31 cellular contexts compared by ENCODE assay signal in the genomic region with DNA sequence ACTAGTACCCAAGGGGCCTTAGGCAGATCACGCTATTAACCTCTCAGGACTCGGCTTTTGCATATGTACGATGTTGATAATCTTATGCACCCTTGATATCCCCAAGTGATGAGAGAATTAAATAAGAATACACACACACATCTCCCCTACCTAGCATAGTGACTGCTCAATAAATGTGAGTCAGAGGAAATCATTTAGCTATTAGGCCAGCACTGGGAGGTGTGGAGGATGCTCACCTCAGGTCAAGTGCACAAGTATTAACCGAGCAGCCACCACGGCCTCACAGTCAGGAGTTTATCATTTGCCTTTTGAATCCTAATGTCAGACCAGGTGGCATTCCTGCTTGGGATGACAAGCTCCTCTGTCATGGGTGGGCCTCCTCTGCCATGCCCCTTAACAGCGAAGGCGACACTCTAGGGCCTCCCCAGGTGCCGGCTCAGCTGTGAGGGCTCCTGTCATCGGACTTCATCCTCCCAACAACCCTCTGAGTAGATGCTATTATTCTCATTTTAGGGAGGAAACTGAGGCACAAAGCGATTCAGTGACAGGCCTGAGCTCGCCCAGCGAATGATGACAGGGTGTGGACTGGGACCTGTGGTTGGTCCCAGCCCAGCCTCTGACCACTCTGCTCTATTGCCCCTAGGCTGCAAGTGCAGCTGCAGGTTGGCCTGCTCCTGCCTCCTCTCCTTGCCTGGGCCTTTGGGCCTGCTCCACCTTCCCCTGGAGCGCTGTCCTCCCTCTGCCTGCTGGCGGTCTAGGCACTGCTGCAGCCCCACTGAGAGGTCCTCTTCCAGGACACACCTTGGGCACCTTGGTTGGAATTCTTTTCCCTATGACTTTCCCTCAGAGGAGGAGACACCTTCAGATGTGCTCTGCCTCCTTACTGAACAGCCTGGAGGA. TPM values are rescaled to one million over a fixed set of nuclear protein-coding genes. Genes with fewer than 3 reads are reported as not detected.
A peak's percentile ranks its signal among the peaks of the same experiment; 100 is the strongest.
DNase-seq lines count a peak whose midpoint lies in the region; FAIRE-seq and TF ChIP-seq lines count a peak whose summit lies in the region.
"Had no signal": no experiment of that assay in that cellular context is flagged by ENCODE, and none has a peak within 500 bp of the region (broad histone marks: within the 10 kb centered on the region; RNA-seq: fewer than 3 reads in every experiment).

No MANE protein-coding gene starts in this region.

- H3K4ac ChIP-seq in neuronal stem cell (ENCODE audit: low read length), result no peak overlapping the region

- dilution Hi-C loops in mammary epithelial cell (cut with HindIII; ENCODE audit: low sequenced_read_pairs), result no loop called here

- H2AK5ac ChIP-seq in neuronal stem cell (ENCODE audit: low read depth, low read length), result no peak overlapping the region

- H2BK5ac ChIP-seq in neuronal stem cell (ENCODE audit: low read length), result peak overlapping the region; percentile 0

- TF ChIP-seq POLR2A in breast epithelium (IDR thresholded peaks at IDR 0.05), result no peak

- WGBS in mammary epithelial cell (ENCODE audit: low coverage, missing lambda C conversion rate), result 88% methylated on average over 12 of the region's 14 CpGs
- WGBS in neuronal stem cell (ENCODE audit: extremely low coverage in 2 of 2, insufficient read length in 2 of 2, insufficient replicate concordance in 1 of 2), 2 donors, result no CpG with 5 or more reads among the region's 14 CpGs

- no peak overlapping the region for H3K9ac ChIP-seq in mammary epithelial cell (ENCODE audit: insufficient read depth, low read length)
- no peak overlapping the region for H3K9ac ChIP-seq in neuronal stem cell (ENCODE audit: low read depth, low read length, poor library complexity)
- H3K9ac ChIP-seq: KMS-11 had no signal

- H3K4me3 ChIP-seq in breast epithelium (no peak overlapping the region), mammary epithelial cell (replicated peaks in 1 of 3; ENCODE audit: insufficient read depth in 1 of 3, low read depth in 2 of 3, low read length in 3 of 3) (no peak overlapping the region), dorsolateral prefrontal cortex (peak overlapping the region in 58 of 59 donors; percentile 0 to 83 (median 56)), neuronal stem cell (ENCODE audit: low read length in 2 of 2) (peak overlapping the region in 1 of 2 donors; percentile 51)
- H3K4me3 ChIP-seq: GM23338 had no signal

- no peak overlapping the region for H2BK120ac ChIP-seq in neuronal stem cell (ENCODE audit: low read depth, low read length)

- H3K27me3 ChIP-seq in breast epithelium, result no peaks in the 10 kb centered on the region
- no peaks in the 10 kb centered on the region for H3K27me3 ChIP-seq in mammary epithelial cell (ENCODE audit: insufficient read depth, low read length)
- no peaks in the 10 kb centered on the region for H3K27me3 ChIP-seq in dorsolateral prefrontal cortex
- no peaks in the 10 kb centered on the region for H3K27me3 ChIP-seq in neuronal stem cell (ENCODE audit: control insufficient read depth in 3 of 3, insufficient read depth in 3 of 3, low read depth in 1 of 3, low read length in 3 of 3)

- H2BK12ac ChIP-seq in neuronal stem cell (ENCODE audit: low read length), result no peak overlapping the region

- peaks cover 0 to 11% of the 10 kb centered on the region in 2 donors for H3K4me1 ChIP-seq in breast epithelium
- peaks cover 7% of the 10 kb centered on the region for H3K4me1 ChIP-seq in mammary epithelial cell (ENCODE audit: insufficient read depth, low read length)
- peaks cover 0 to 13% of the 10 kb centered on the region in 2 donors for H3K4me1 ChIP-seq in neuronal stem cell (ENCODE audit: control insufficient read depth in 2 of 2, insufficient read depth in 1 of 2, low read depth in 1 of 2, low read length in 2 of 2)

- H3K4me2 ChIP-seq in mammary epithelial cell (ENCODE audit: insufficient read depth, low read depth, low read length) (no peak overlapping the region), neuronal stem cell (ENCODE audit: insufficient read depth, low read length, poor library complexity, severe bottlenecking) (no peak overlapping the region)
- H3K4me2 ChIP-seq: GM23338, KMS-11 had no signal

- BruUV-seq in mammary epithelial cell (replicated peaks; lab: Mats Ljungman, UMichigan), result no TSS peak

- H4K91ac ChIP-seq in neuronal stem cell (ENCODE audit: low read depth, low read length, poor library complexity), result no peak overlapping the region

- no peaks in the 10 kb centered on the region for H3K79me2 ChIP-seq in mammary epithelial cell (ENCODE audit: insufficient read depth, low read length)

- in situ Hi-C loops in mammary epithelial cell (cut with MboI; ENCODE audit: low sequenced_read_pairs in 2 of 2), result no loop called here

- H3K18ac ChIP-seq in neuronal stem cell (ENCODE audit: low read length), result no peak overlapping the region

- no peak overlapping the region for H2AFZ ChIP-seq in mammary epithelial cell (ENCODE audit: low read depth, low read length)
- H2AFZ ChIP-seq in neuronal stem cell (ENCODE audit: low read length), result no peak overlapping the region
- H2AFZ ChIP-seq: GM23338 had no signal

- intact Hi-C loops in breast epithelium (cut with DNase I; ENCODE audit: low total_unique reads) (loop anchor here (10.0 kb wide), 1 partner anchor 45 kb away; no protein-coding TSS in a partner anchor), mammary epithelial cell (cut with micrococcal nuclease) (no loop called here), dorsolateral prefrontal cortex (cut with DNase I) (loop anchor here in 1 of 2 donors (5.0 kb wide), 1 partner anchor 43 kb away; no protein-coding TSS in a partner anchor)

- peaks cover 2% of the 10 kb centered on the region for H3K79me1 ChIP-seq in neuronal stem cell (ENCODE audit: low read depth, low read length)

- no peak overlapping the region for H2BK15ac ChIP-seq in neuronal stem cell (ENCODE audit: low read length)

- H3K14ac ChIP-seq in neuronal stem cell (ENCODE audit: low read length), result no peak overlapping the region

- no peak for DNase-seq in breast epithelium (ENCODE audit: low spot score in 2 of 2)
- DNase-seq in mammary epithelial cell, result no peak
- no peak for DNase-seq in dorsolateral prefrontal cortex
- DNase-seq in neuronal stem cell (ENCODE audit: low spot score), result no peak
- DNase-seq in urothelium cell line (ENCODE audit: low spot score), result no peak
- no peak for DNase-seq in AML-193 (lab: John Stamatoyannopoulos, UW)
- no peak for DNase-seq in occipital lobe (lab: John Stamatoyannopoulos, UW)
- no peak for DNase-seq in retina
- DNase-seq: 8988T; ACHN; CD4-positive, CD25-positive, alpha-beta regulatory T cell; DMS53; HCEC 1CT; MM.1S; NCI-H1694; NCI-H2029 treated with DMSO at 0.1 percent for 48 hours; NCI-H2171; NCI-H226; NCI-H510A; NCI-H69; SHP77 treated with DMSO at 0.1 percent for 48 hours had no signal

- no peaks in the 10 kb centered on the region for H4K20me1 ChIP-seq in mammary epithelial cell (ENCODE audit: insufficient read depth, low read length)

- no peaks in the 10 kb centered on the region for H3K9me3 ChIP-seq in breast epithelium
- H3K9me3 ChIP-seq in mammary epithelial cell (replicated peaks; ENCODE audit: insufficient read depth, low read length), result no peaks in the 10 kb centered on the region
- no peaks in the 10 kb centered on the region for H3K9me3 ChIP-seq in neuronal stem cell (replicated peaks in 1 of 2; ENCODE audit: control insufficient read depth in 2 of 2, insufficient read depth in 1 of 2, low read depth in 1 of 2, low read length in 2 of 2)

- H3K27ac ChIP-seq in breast epithelium (peak overlapping the region; percentile 66 to 70), mammary epithelial cell (ENCODE audit: insufficient read depth, low read depth, low read length) (no peak overlapping the region), dorsolateral prefrontal cortex (peak overlapping the region in 58 of 59 donors; percentile 1 to 100 (median 93)), neuronal stem cell (replicated peaks; ENCODE audit: low read length) (no peak overlapping the region)
- H3K27ac ChIP-seq: KMS-11, RWPE1 had no signal

- H3K36me3 ChIP-seq in breast epithelium (no peaks in the 10 kb centered on the region), mammary epithelial cell (ENCODE audit: insufficient read depth, low read length) (no peaks in the 10 kb centered on the region), neuronal stem cell (replicated peaks in 1 of 2; ENCODE audit: control insufficient read depth in 2 of 2, insufficient read depth in 2 of 2, low read length in 2 of 2) (peaks cover 0 to 4% of the 10 kb centered on the region in 2 donors)

- TF ChIP-seq CTCF in breast epithelium (IDR thresholded peaks at IDR 0.05) (no peak), mammary epithelial cell (conservative IDR thresholded peaks at IDR 0.05 in 1 of 2, IDR thresholded peaks at IDR 0.05 in 1 of 2; ENCODE audit: extremely low read depth in 1 of 2, insufficient read depth in 1 of 2, low read depth in 1 of 2, low read length in 2 of 2) (no peak), dorsolateral prefrontal cortex (IDR thresholded peaks at IDR 0.05 in 54 of 56, conservative IDR thresholded peaks at IDR 0.05 in 2 of 56; ENCODE audit: low read depth in 1 of 56, partially characterized antibody in 56 of 56) (no peak)

- CTCF ChIA-PET in mammary epithelial cell (lab: Charles Lee; ENCODE audit: low non-redundant PET), result no interaction called here

- peak; percentile 42 for FAIRE-seq in urothelium cell line (lab: Jason Lieb, UNC)
- FAIRE-seq: D721Med, GM18507 had no signal

- no peak overlapping the region for H3K23ac ChIP-seq in neuronal stem cell (ENCODE audit: low read depth, low read length, poor library complexity)

- H4K8ac ChIP-seq in neuronal stem cell (ENCODE audit: low read depth, low read length), result no peak overlapping the region

RNA-seq across cellular contexts. Expression of a gene that starts 5.0 kb away (rescaled TPM):
- 100 to 1,000 TPM in 1 of 3 donors, 10 to 100 TPM in 1, under 1 TPM in 1; 0.16 to 101 (median 24.9) TPM for total RNA-seq in breast epithelium
- total RNA-seq in mammary epithelial cell, result 10 to 100 TPM in 1 of 2 donors, not detected in 1; 10.7 TPM
- polyA plus RNA-seq in mammary epithelial cell, result not detected
- polyA minus RNA-seq in mammary epithelial cell, result not detected
- 100 to 1,000 TPM in 35 of 120 experiments, 10 to 100 TPM in 85; 19.6 to 299 (median 76.3) TPM for total RNA-seq in dorsolateral prefrontal cortex
- polyA plus RNA-seq in neuronal stem cell (2013, experiment 1 of 2), result 1.5 TPM
- polyA plus RNA-seq in neuronal stem cell (2013, experiment 2 of 2), result 1.4 TPM
- 1.9 TPM for total RNA-seq in occipital lobe
- total RNA-seq: CD4-positive, CD25-positive, alpha-beta regulatory T cell; Daoy; G401; OCI-LY7 had no signal
- polyA plus RNA-seq: BJ; CD4-positive, CD25-positive, alpha-beta regulatory T cell; IgD-negative memory B cell had no signal

RNA-seq across cellular contexts. Expression of a gene that starts 35.9 kb away (rescaled TPM):
- total RNA-seq in breast epithelium (10 to 100 TPM; 66.7 to 93.7 (median 82.4) TPM), mammary epithelial cell (10 to 100 TPM; 20.7 to 89.6 TPM), dorsolateral prefrontal cortex (100 to 1,000 TPM in 66 of 120 experiments, 10 to 100 TPM in 54; 64.4 to 251 (median 103) TPM), occipital lobe (17.8 TPM)
- polyA plus RNA-seq in mammary epithelial cell, result 142 TPM
- polyA minus RNA-seq in mammary epithelial cell, result 56.6 TPM
- 108 TPM for polyA plus RNA-seq in neuronal stem cell (2013, experiment 1 of 2)
- 103 TPM for polyA plus RNA-seq in neuronal stem cell (2013, experiment 2 of 2)

RNA-seq across cellular contexts. Expression of a gene that starts 36.0 kb away (rescaled TPM):
- under 1 TPM in 1 of 3 donors, not detected in 2; 0.64 TPM for total RNA-seq in breast epithelium
- not detected for total RNA-seq in mammary epithelial cell
- polyA plus RNA-seq in mammary epithelial cell, result 0.06 TPM
- polyA minus RNA-seq in mammary epithelial cell, result not detected
- total RNA-seq in dorsolateral prefrontal cortex, result 1 to 10 TPM in 69 of 120 experiments, under 1 TPM in 46, not detected in 5; 0.25 to 2.9 (median 1.1) TPM
- 1.3 TPM for polyA plus RNA-seq in neuronal stem cell (2013, experiment 1 of 2)
- 1.1 TPM for polyA plus RNA-seq in neuronal stem cell (2013, experiment 2 of 2)
- 0.31 TPM for total RNA-seq in occipital lobe
- total RNA-seq: CD4-positive, CD25-positive, alpha-beta regulatory T cell; G401 had no signal
- polyA plus RNA-seq: CD4-positive, CD25-positive, alpha-beta regulatory T cell; GM23338; IgD-negative memory B cell had no signal

Comparison
In these comparisons a context has a peak if more than half of its experiments do, and no peak if none do; other contexts are left out.
1. H3K27ac ChIP-seq: peak in breast epithelium (2 of 2) and dorsolateral prefrontal cortex (58 of 59); none in mammary epithelial cell (single experiment) and neuronal stem cell (single experiment).
2. H3K4me3 ChIP-seq: peak in dorsolateral prefrontal cortex (58 of 59); none in breast epithelium (0 of 3) and mammary epithelial cell (0 of 3).